Comparison of ENCODE assay signal across 15 cellular contexts in genomic region chr3:160758929-160759577, GRCh38. TPM values are rescaled to one million over a fixed set of nuclear protein-coding genes. Genes with fewer than 3 reads are reported as not detected.
DNase-seq lines count a peak whose midpoint lies in the region; ATAC-seq, FAIRE-seq and TF ChIP-seq lines count a peak whose summit lies in the region.
"Had no signal": no experiment of that assay in that cellular context is flagged by ENCODE, and none has a peak within 500 bp of the region (broad histone marks: within the 10 kb centered on the region; RNA-seq: fewer than 3 reads in every experiment).

No MANE protein-coding gene starts in this region.

- 91% methylated on average over 3 of the region's 3 CpGs for WGBS in right lobe of liver (ENCODE audit: insufficient coverage, low coverage, low lambda C conversion rate, missing lambda C conversion rate)
- WGBS in pancreas, 2 donors, result 78 to 84% methylated on average over 3 of the region's 3 CpGs

- H3K9me3 ChIP-seq in BE2C (no peaks in the 10 kb centered on the region), HEK293 (ENCODE audit: control insufficient read depth, insufficient read depth, low read depth, low read length) (no peaks in the 10 kb centered on the region), SK-N-MC (ENCODE audit: low read depth, low read length) (no peaks in the 10 kb centered on the region), right lobe of liver (no peaks in the 10 kb centered on the region), pancreas (no peaks in the 10 kb centered on the region)
- H3K9me3 ChIP-seq: HAP-1 had no signal

- 0 out of 2 replicates have a peak, but pooled peaks cover 4% of the 10 kb centered on the region for H3K4me1 ChIP-seq in BE2C
- H3K4me1 ChIP-seq in HEK293 (ENCODE audit: control insufficient read depth, insufficient read depth, low read length), result peaks cover 3% of the 10 kb centered on the region; the same call in 1 of the 2 replicates
- H3K4me1 ChIP-seq in right lobe of liver, result peaks cover 0 to 15% (median 0%) of the 10 kb centered on the region in 4 donors
- H3K4me1 ChIP-seq in pancreas, result peaks cover under 1 to 12% (median under 1%) of the 10 kb centered on the region in 3 donors

- DNase-seq in BE2C (no peak), SK-N-MC (ENCODE audit: low read depth, low spot score) (no peak), midbrain (lab: John Stamatoyannopoulos, UW) (peak; percentile 31), GM10266 (ENCODE audit: extremely low spot score) (no peak), right lobe of liver (no peak), pancreas (no peak)
- DNase-seq in activated naive CD4-positive, alpha-beta T cell treated with Interleukin-2 at 50 U/mL for 16 hours, result no peak
- DNase-seq: activated CD8-positive, alpha-beta T cell treated with anti-CD3 and anti-CD28 coated beads, Interleukin-2, amount 10 ng/mL, durations not matched to agents 7 days and 5 days; activated effector memory CD4-positive, alpha-beta T cell treated with anti-CD3 and anti-CD28 coated beads, Interleukin-2, amount 50 U/mL, for 16 hours; CD4-positive, CD25-positive, alpha-beta regulatory T cell; NCI-H1436 treated with DMSO at 0.1 percent for 48 hours had no signal

- POLR2A ChIA-PET in HEK293 (lab: Yijun Ruan, JAX), result no interaction called here

- no peak for TF ChIP-seq POLR2A in right lobe of liver (IDR thresholded peaks at IDR 0.05)

- H3K27me3 ChIP-seq in BE2C (no peaks in the 10 kb centered on the region), right lobe of liver (no peaks in the 10 kb centered on the region), pancreas (no peaks in the 10 kb centered on the region)

- FAIRE-seq in pancreas (lab: Jason Lieb, UNC), result no peak
- FAIRE-seq: endothelial cell of umbilical vein, HTR-8/SVneo had no signal

- intact Hi-C loops in right lobe of liver (cut with DNase I) (no loop called here), pancreas (cut with DNase I) (no loop called here)

- H3K36me3 ChIP-seq in BE2C (no peaks in the 10 kb centered on the region), HEK293 (ENCODE audit: control insufficient read depth in 2 of 2, insufficient read depth in 1 of 2, low read length in 2 of 2) (no peaks in the 10 kb centered on the region), SK-N-MC (ENCODE audit: insufficient read depth, low read length) (no peaks in the 10 kb centered on the region), right lobe of liver (no peaks in the 10 kb centered on the region), pancreas (no peaks in the 10 kb centered on the region)
- H3K36me3 ChIP-seq: HAP-1 had no signal

- CTCF ChIA-PET in HEK293 (lab: Yijun Ruan, JAX), result interaction anchor here (0.6 to 1.0 kb wide), 4 partner anchors 22 to 106 kb away, joined by 3 read pairs; no protein-coding TSS in a partner anchor

- H3K27ac ChIP-seq in HEK293 (ENCODE audit: extremely low read depth, low read depth, low read length), result no peak overlapping the region
- H3K27ac ChIP-seq in SK-N-MC, result no peak overlapping the region
- H3K27ac ChIP-seq in right lobe of liver, result no peak overlapping the region
- no peak overlapping the region for H3K27ac ChIP-seq in pancreas

- peak overlapping the region; percentile 35 for H3K9ac ChIP-seq in SK-N-MC (ENCODE audit: insufficient read length)

- H3K4me3 ChIP-seq in BE2C (ENCODE audit: low read depth, low read length), result peak overlapping the region; percentile 89
- no peak overlapping the region for H3K4me3 ChIP-seq in HEK293 (ENCODE audit: low read depth, low read length)
- peak overlapping the region; percentile 36; the same call in 1 of the 2 replicates for H3K4me3 ChIP-seq in SK-N-MC
- no peak overlapping the region for H3K4me3 ChIP-seq in right lobe of liver
- H3K4me3 ChIP-seq in pancreas, result no peak overlapping the region

- TF ChIP-seq CTCF in BE2C (IDR thresholded peaks at IDR 0.05; ENCODE audit: low read depth, low read length) (peak; percentile 36; the same call in 1 of the 2 replicates), HEK293 (tag by site-specific recombination; IDR thresholded peaks at IDR 0.05) (no peak), GM10266 (IDR thresholded peaks at IDR 0.05; ENCODE audit: control insufficient read depth, insufficient read depth, low read depth, missing control alignments) (no peak), right lobe of liver (IDR thresholded peaks at IDR 0.05) (peak in 2 of 4 donors; percentile 7), pancreas (IDR thresholded peaks at IDR 0.05) (no peak)

- no peak for ATAC-seq in right lobe of liver
- no peak for ATAC-seq in pancreas
- ATAC-seq: activated CD8-positive, alpha-beta T cell treated with anti-CD3 and anti-CD28 coated beads, Interleukin-2, amount 10 ng/mL, durations not matched to agents 7 days and 5 days had no signal

TF ChIP-seq in HEK293, 187 proteins besides CTCF, POLR2A, EP300 and RAD21:
- TF ChIP-seq PRDM6 (tag by site-specific recombination; IDR thresholded peaks at IDR 0.05) (no peak), ZNF654 (tag by site-specific recombination; IDR thresholded peaks at IDR 0.05; ENCODE audit: low read depth) (peak; percentile 5; the same call in 1 of the 2 replicates), ZNF549 (tag by site-specific recombination; IDR thresholded peaks at IDR 0.05) (no peak), ZNF362 (tag by site-specific recombination; IDR thresholded peaks at IDR 0.05) (no peak), ZFP37 (tag by site-specific recombination; IDR thresholded peaks at IDR 0.05) (no peak), ZBTB48 (tag by site-specific recombination; IDR thresholded peaks at IDR 0.05) (peak; percentile 95)

RNA-seq across cellular contexts. Expression of gene PPM1L, which starts 3.0 kb away (rescaled TPM):
- 11.2 TPM for polyA plus RNA-seq in BE2C (2012; ENCODE audit: insufficient read depth, insufficient read length, low read depth)
- total RNA-seq in right lobe of liver, result 10 to 100 TPM in 5 of 6 experiments, 1 to 10 TPM in 1; 6.9 to 25.4 (median 14.7) TPM
- 10 to 100 TPM in 1 of 6 donors, 1 to 10 TPM in 5; 5.5 to 12.3 (median 7.1) TPM for total RNA-seq in pancreas
- polyA plus RNA-seq in pancreas, result 1 to 10 TPM; 2.3 to 3.5 TPM

Comparison
In these comparisons a context has a peak if more than half of its experiments do, and no peak if none do; other contexts are left out.
1. H3K4me3 ChIP-seq: peak in BE2C (single experiment) and SK-N-MC (single experiment); none in HEK293 (single experiment), right lobe of liver (0 of 3) and pancreas (0 of 4).